1 cellular context compared by ENCODE assay signal in genomic region chr3:13073976-13074375, GRCh38.
TF ChIP-seq lines count a peak whose summit lies in the region.

No MANE protein-coding gene starts in this region.

TF ChIP-seq in GM12878, 131 proteins besides CTCF, POLR2A, EP300 and RAD21:
- TF ChIP-seq NKRF (conservative IDR thresholded peaks at IDR 0.05), result no peak
